In genomic region chr11:61362542-61362875, GRCh38 we compare ENCODE assay signal across 9 cellular contexts. TPM values are rescaled to one million over a fixed set of nuclear protein-coding genes. Genes with fewer than 3 reads are reported as not detected.
DNase-seq lines count a peak whose midpoint lies in the region; ATAC-seq, FAIRE-seq and TF ChIP-seq lines count a peak whose summit lies in the region.
"Had no signal": no experiment of that assay in that cellular context is flagged by ENCODE, and none has a peak within 500 bp of the region (broad histone marks: within the 10 kb centered on the region; RNA-seq: fewer than 3 reads in every experiment).

No MANE protein-coding gene starts in this region.

- H3K4me3 ChIP-seq in esophagus squamous epithelium (peak overlapping the region; percentile 53 to 94 (median 75)), neuron (ENCODE audit: low read length) (peak overlapping the region; percentile 87), aorta (ENCODE audit: low read length in 2 of 2) (peak overlapping the region; percentile 48 to 95)

- DNase-seq in Daoy (ENCODE audit: low read depth) = peak; percentile 43
- DNase-seq in activated CD4-positive, alpha-beta T cell treated with anti-CD3 and anti-CD28 coated beads, Interleukin-2, amount 50 U/mL, for 4 hours = peak; percentile 10 to 22
- no peak for DNase-seq in esophagus squamous epithelium (lab: John Stamatoyannopoulos, UW)
- DNase-seq in aorta = no peak
- DNase-seq in RCC 7860 (ENCODE audit: low spot score) = no peak
- no peak for DNase-seq in superior temporal gyrus (ENCODE audit: extremely low spot score)

- peaks cover 14 to 62% (median 31%) of the 10 kb centered on the region in 3 donors for H3K4me1 ChIP-seq in esophagus squamous epithelium
- H3K4me1 ChIP-seq in neuron (ENCODE audit: insufficient read depth, low read length) = peaks cover 11% of the 10 kb centered on the region
- no peaks in the 10 kb centered on the region for H3K4me1 ChIP-seq in aorta (ENCODE audit: control insufficient read depth in 1 of 2, insufficient read depth in 2 of 2, low read length in 2 of 2)

- intact Hi-C loops in esophagus squamous epithelium (cut with DNase I) (no loop called here), aorta (cut with DNase I) (no loop called here)

- H3K9me3 ChIP-seq in KOPT-K1 (ENCODE audit: insufficient read depth, low read length, poor library complexity, severe bottlenecking) (no peaks in the 10 kb centered on the region), esophagus squamous epithelium (no peaks in the 10 kb centered on the region), neuron (ENCODE audit: low read length) (no peaks in the 10 kb centered on the region), aorta (ENCODE audit: control insufficient read depth, low read length) (no peaks in the 10 kb centered on the region)

- FAIRE-seq in RCC 7860 (lab: Jason Lieb, UNC) = no peak
- FAIRE-seq: TTC549 had no signal

- H3K27me3 ChIP-seq in esophagus squamous epithelium (no peaks in the 10 kb centered on the region), neuron (ENCODE audit: insufficient read depth, low read length) (no peaks in the 10 kb centered on the region), aorta (ENCODE audit: control insufficient read depth in 1 of 2, insufficient read depth in 2 of 2, low read length in 1 of 2) (no peaks in the 10 kb centered on the region)

- ATAC-seq in aorta (ENCODE audit: low FRiP score) = no peak

- H3K27ac ChIP-seq in KOPT-K1 (ENCODE audit: low read depth, low read length, poor library complexity, severe bottlenecking) (peak overlapping the region; percentile 98), esophagus squamous epithelium (peak overlapping the region; percentile 91 to 99 (median 98)), aorta (ENCODE audit: low read depth in 1 of 2, low read length in 2 of 2) (peak overlapping the region in 1 of 2 donors; percentile 91)

- peak overlapping the region; percentile 29 for H2AFZ ChIP-seq in neuron (ENCODE audit: low read depth, low read length)

- no peak for TF ChIP-seq CTCF in esophagus squamous epithelium (IDR thresholded peaks at IDR 0.05)

- peaks cover 42% of the 10 kb centered on the region for H3K36me3 ChIP-seq in KOPT-K1 (ENCODE audit: insufficient read depth, low read length)
- peaks cover 5 to 38% (median 34%) of the 10 kb centered on the region in 3 donors for H3K36me3 ChIP-seq in esophagus squamous epithelium
- peaks cover 36% of the 10 kb centered on the region for H3K36me3 ChIP-seq in neuron (ENCODE audit: insufficient read depth, low read length)
- H3K36me3 ChIP-seq in aorta (ENCODE audit: control insufficient read depth in 1 of 2, insufficient read depth in 2 of 2, low read length in 1 of 2) = peaks cover 6 to 13% of the 10 kb centered on the region in 2 donors

- 2% methylated on average over 11 to 12 of the region's 12 CpGs for WGBS in esophagus squamous epithelium, 2 donors
- WGBS in aorta, 2 donors = 0 to 1% methylated on average over 12 of the region's 12 CpGs

- TF ChIP-seq POLR2A in esophagus squamous epithelium (IDR thresholded peaks at IDR 0.05) = no peak

RNA-seq across cellular contexts. Expression of gene TMEM138, which starts 0.3 kb away (rescaled TPM):
- total RNA-seq in Daoy (2014; rRNA removed; shearing (Covaris generic)) = 40.2 and 49.4 TPM in 2 replicates
- 10 to 100 TPM; 14.6 to 28.1 (median 20.7) TPM for total RNA-seq in esophagus squamous epithelium
- total RNA-seq in aorta = 10 to 100 TPM; 31.9 to 38.2 TPM
- 10 to 100 TPM; 41.3 to 71.3 TPM for polyA plus RNA-seq in aorta

RNA-seq across cellular contexts. Expression of gene CYB561A3, which starts 0.8 kb away (rescaled TPM):
- 12.4 and 14.6 TPM in 2 replicates for total RNA-seq in Daoy (2014; rRNA removed; shearing (Covaris generic))
- total RNA-seq in esophagus squamous epithelium (10 to 100 TPM; 23.9 to 44.3 (median 27.9) TPM), aorta (10 to 100 TPM; 19.1 to 36.4 TPM)
- polyA plus RNA-seq in aorta = 10 to 100 TPM; 20.2 to 47.4 TPM

RNA-seq across cellular contexts. Expression of gene TKFC, which starts 29.5 kb away (rescaled TPM):
- 28.0 and 30.6 TPM in 2 replicates for total RNA-seq in Daoy (2014; rRNA removed; shearing (Covaris generic))
- total RNA-seq in esophagus squamous epithelium = 10 to 100 TPM; 19.8 to 29.2 (median 26.4) TPM
- 10 to 100 TPM; 18.9 to 30.4 TPM for total RNA-seq in aorta
- polyA plus RNA-seq in aorta = 10 to 100 TPM; 23.1 to 82.0 TPM

RNA-seq across cellular contexts. Expression of gene DDB1, which starts 29.6 kb away (rescaled TPM):
- total RNA-seq in Daoy (2014; rRNA removed; shearing (Covaris generic)) = 153 and 180 TPM in 2 replicates
- 100 to 1,000 TPM in 3 of 4 donors, 10 to 100 TPM in 1; 98.9 to 146 (median 127) TPM for total RNA-seq in esophagus squamous epithelium
- 100 to 1,000 TPM; 134 to 148 TPM for total RNA-seq in aorta
- 10 to 100 TPM; 44.2 to 80.1 TPM for polyA plus RNA-seq in aorta

RNA-seq across cellular contexts. Expression of gene TMEM216, which starts 29.9 kb away (rescaled TPM):
- total RNA-seq in Daoy (2014; rRNA removed; shearing (Covaris generic)) = 8.1 and 12.9 TPM in 2 replicates
- total RNA-seq in esophagus squamous epithelium (10 to 100 TPM in 2 of 4 donors, 1 to 10 TPM in 2; 4.4 to 22.7 (median 11.6) TPM), aorta (10 to 100 TPM; 10.8 to 13.3 TPM)
- polyA plus RNA-seq in aorta = 10 to 100 TPM; 14.0 to 14.4 TPM

Comparison
In these comparisons a context has a peak if more than half of its experiments do, and no peak if none do; other contexts are left out.
1. DNase-seq: peak in Daoy (single experiment) and activated CD4-positive, alpha-beta T cell treated with anti-CD3 and anti-CD28 coated beads, Interleukin-2, amount 50 U/mL, for 4 hours (2 of 2); none in esophagus squamous epithelium (single experiment), aorta (0 of 2), RCC 7860 (single experiment) and superior temporal gyrus (single experiment).
2. Peak in every context shown above with its lines, with median percentiles within 50 percentile points of each other: H3K4me3 ChIP-seq.